In genomic region chr12:107375231-107375630, GRCh38 we compare ENCODE assay signal across 28 cellular contexts.
DNase-seq lines count a peak whose midpoint lies in the region; ATAC-seq and TF ChIP-seq lines count a peak whose summit lies in the region.
"Had no signal": no experiment of that assay in that cellular context is flagged by ENCODE, and none has a peak within 500 bp of the region (broad histone marks: within the 10 kb centered on the region; RNA-seq: fewer than 3 reads in every experiment).

No MANE protein-coding gene starts in this region.

- POLR2A ChIA-PET in CD4-positive, alpha-beta T cell (lab: Charles Lee), result interaction anchor here (0.9 to 9.3 kb wide), 4 partner anchors 18 to 282 kb away, joined by 3 to 192 read pairs (median 4); partner anchors contain the start of gene CRY1
- POLR2A ChIA-PET in T-cell (lab: Charles Lee), result no interaction called here
- POLR2A ChIA-PET in naive thymus-derived CD8-positive, alpha-beta T cell (lab: Charles Lee), result interaction anchor here (0.6 to 6.6 kb wide), 3 partner anchors 11 to 54 kb away, joined by 3 to 140 read pairs (median 3); a partner anchor contains a TSS

- no peak for DNase-seq in activated naive CD8-positive, alpha-beta T cell treated with anti-CD3 and anti-CD28 coated beads, Interleukin-2, amount 50 U/mL, for 24 hours
- no peak for DNase-seq in CD4-positive, alpha-beta T cell
- no peak for DNase-seq in T-cell
- DNase-seq in naive thymus-derived CD8-positive, alpha-beta T cell, result no peak
- no peak for DNase-seq in amygdala (lab: John Stamatoyannopoulos, UW)
- no peak for DNase-seq in nucleus accumbens (lab: John Stamatoyannopoulos, UW)
- DNase-seq: AML-193, C1 segment of cervical spinal cord, DMS79, EL, GDM1, GOT3, KBM-7, MV-4-11, NCI-H1105 treated with DMSO at 0.1 percent for 48 hours, NCI-H146, NCI-H1930, NCI-H2107, NCI-H446, NCI-H526, PC-9, SJCRH30 had no signal

- no peak for ATAC-seq in activated naive CD8-positive, alpha-beta T cell treated with anti-CD3 and anti-CD28 coated beads, Interleukin-2, amount 50 U/mL, for 24 hours
- ATAC-seq in CD4-positive, alpha-beta T cell (ENCODE audit: poor library complexity), result no peak
- ATAC-seq in T-cell (replicated peaks in 1 of 4) (no peak), GM18907 (IDR thresholded peaks at IDR 0.05; ENCODE audit: unreplicated experiment) (no peak)
- ATAC-seq in naive thymus-derived CD8-positive, alpha-beta T cell, result no peak
- ATAC-seq: GM12878, Right ventricle myocardium inferior, SK-N-SH treated with all-trans-retinoic acid at 6 μM for 48 hours had no signal

- CTCF ChIA-PET in CD4-positive, alpha-beta T cell (lab: Charles Lee), result no interaction called here
- CTCF ChIA-PET in T-cell (lab: Charles Lee), result interaction anchor here (0.9 to 2.3 kb wide), 4 partner anchors 27 to 244 kb away, joined by 3 to 7 read pairs (median 4); no protein-coding TSS in a partner anchor

- H3K27me3 Mint-ChIP-seq in activated naive CD8-positive, alpha-beta T cell, result no peaks in the 10 kb centered on the region
- no peaks in the 10 kb centered on the region for H3K27me3 Mint-ChIP-seq in activated naive CD8-positive, alpha-beta T cell treated with anti-CD3 and anti-CD28 coated beads, Interleukin-2, amount 50 U/mL, for 24 hours
- no peaks in the 10 kb centered on the region for H3K27me3 Mint-ChIP-seq in CD4-positive, alpha-beta T cell
- no peaks in the 10 kb centered on the region for H3K27me3 Mint-ChIP-seq in T-cell
- H3K27me3 Mint-ChIP-seq in naive thymus-derived CD8-positive, alpha-beta T cell, result no peaks in the 10 kb centered on the region

- peaks cover 58% of the 10 kb centered on the region for H3K4me1 Mint-ChIP-seq in activated naive CD8-positive, alpha-beta T cell (ENCODE audit: low read depth)
- peaks cover 52% of the 10 kb centered on the region for H3K4me1 Mint-ChIP-seq in activated naive CD8-positive, alpha-beta T cell treated with anti-CD3 and anti-CD28 coated beads, Interleukin-2, amount 50 U/mL, for 24 hours
- H3K4me1 Mint-ChIP-seq in CD4-positive, alpha-beta T cell (ENCODE audit: low read depth), result peaks cover 63% of the 10 kb centered on the region
- H3K4me1 Mint-ChIP-seq in T-cell, result peaks cover 52 to 83% (median 62%) of the 10 kb centered on the region in 3 donors
- peaks cover 50 to 87% (median 61%) of the 10 kb centered on the region in 4 donors for H3K4me1 Mint-ChIP-seq in naive thymus-derived CD8-positive, alpha-beta T cell

- no peak overlapping the region for H3K27ac ChIP-seq in CD4-positive, alpha-beta T cell (ENCODE audit: low read depth, low read length)
- H3K27ac ChIP-seq: PC-9, SJCRH30 had no signal

- no peaks in the 10 kb centered on the region for H3K9me3 Mint-ChIP-seq in activated naive CD8-positive, alpha-beta T cell (ENCODE audit: low read depth)
- H3K9me3 Mint-ChIP-seq in activated naive CD8-positive, alpha-beta T cell treated with anti-CD3 and anti-CD28 coated beads, Interleukin-2, amount 50 U/mL, for 24 hours, result no peaks in the 10 kb centered on the region
- H3K9me3 Mint-ChIP-seq in CD4-positive, alpha-beta T cell, result no peaks in the 10 kb centered on the region
- no peaks in the 10 kb centered on the region for H3K9me3 Mint-ChIP-seq in T-cell
- no peaks in the 10 kb centered on the region for H3K9me3 Mint-ChIP-seq in naive thymus-derived CD8-positive, alpha-beta T cell

- H3K27ac Mint-ChIP-seq in activated naive CD8-positive, alpha-beta T cell, result peak overlapping the region; percentile 93
- H3K27ac Mint-ChIP-seq in activated naive CD8-positive, alpha-beta T cell treated with anti-CD3 and anti-CD28 coated beads, Interleukin-2, amount 50 U/mL, for 24 hours, result no peak overlapping the region
- peak overlapping the region; percentile 86 for H3K27ac Mint-ChIP-seq in CD4-positive, alpha-beta T cell
- peak overlapping the region; percentile 90 to 93 for H3K27ac Mint-ChIP-seq in T-cell
- H3K27ac Mint-ChIP-seq in naive thymus-derived CD8-positive, alpha-beta T cell, result peak overlapping the region; percentile 71 to 96 (median 91)

- H3K4me3 Mint-ChIP-seq in activated naive CD8-positive, alpha-beta T cell, result no peak overlapping the region
- H3K4me3 Mint-ChIP-seq in activated naive CD8-positive, alpha-beta T cell treated with anti-CD3 and anti-CD28 coated beads, Interleukin-2, amount 50 U/mL, for 24 hours, result no peak overlapping the region
- no peak overlapping the region for H3K4me3 Mint-ChIP-seq in CD4-positive, alpha-beta T cell
- H3K4me3 Mint-ChIP-seq in T-cell, result peak overlapping the region in 1 of 3 donors; percentile 73
- no peak overlapping the region for H3K4me3 Mint-ChIP-seq in naive thymus-derived CD8-positive, alpha-beta T cell

- H3K27me3 ChIP-seq in CD4-positive, alpha-beta T cell (ENCODE audit: control insufficient read depth, insufficient read depth, low read length), result no peaks in the 10 kb centered on the region
- H3K27me3 ChIP-seq: SJCRH30 had no signal

- H3K9me3 ChIP-seq in CD4-positive, alpha-beta T cell (ENCODE audit: control insufficient read depth, low read length), result no peaks in the 10 kb centered on the region
- H3K9me3 ChIP-seq: HAP-1, SJCRH30 had no signal

- no peaks in the 10 kb centered on the region for H3K36me3 Mint-ChIP-seq in activated naive CD8-positive, alpha-beta T cell
- H3K36me3 Mint-ChIP-seq in activated naive CD8-positive, alpha-beta T cell treated with anti-CD3 and anti-CD28 coated beads, Interleukin-2, amount 50 U/mL, for 24 hours (ENCODE audit: low read depth), result no peaks in the 10 kb centered on the region
- H3K36me3 Mint-ChIP-seq in CD4-positive, alpha-beta T cell (ENCODE audit: low read depth), result no peaks in the 10 kb centered on the region
- no peaks in the 10 kb centered on the region for H3K36me3 Mint-ChIP-seq in T-cell
- no peaks in the 10 kb centered on the region for H3K36me3 Mint-ChIP-seq in naive thymus-derived CD8-positive, alpha-beta T cell

- TF ChIP-seq CTCF in CD4-positive, alpha-beta T cell (IDR thresholded peaks at IDR 0.05), result no peak

- intact Hi-C loops in CD4-positive, alpha-beta T cell (cut with DNase I, micrococcal nuclease), result no loop called here

Comparison
In these comparisons a context has a peak if more than half of its experiments do, and no peak if none do; other contexts are left out.
1. POLR2A ChIA-PET loops: an anchor here in CD4-positive, alpha-beta T cell (0.9 to 9.3 kb wide) and naive thymus-derived CD8-positive, alpha-beta T cell (0.6 to 6.6 kb wide); none called in T-cell.